Comparison of ENCODE assay signal across 1 cellular context in the genomic region with DNA sequence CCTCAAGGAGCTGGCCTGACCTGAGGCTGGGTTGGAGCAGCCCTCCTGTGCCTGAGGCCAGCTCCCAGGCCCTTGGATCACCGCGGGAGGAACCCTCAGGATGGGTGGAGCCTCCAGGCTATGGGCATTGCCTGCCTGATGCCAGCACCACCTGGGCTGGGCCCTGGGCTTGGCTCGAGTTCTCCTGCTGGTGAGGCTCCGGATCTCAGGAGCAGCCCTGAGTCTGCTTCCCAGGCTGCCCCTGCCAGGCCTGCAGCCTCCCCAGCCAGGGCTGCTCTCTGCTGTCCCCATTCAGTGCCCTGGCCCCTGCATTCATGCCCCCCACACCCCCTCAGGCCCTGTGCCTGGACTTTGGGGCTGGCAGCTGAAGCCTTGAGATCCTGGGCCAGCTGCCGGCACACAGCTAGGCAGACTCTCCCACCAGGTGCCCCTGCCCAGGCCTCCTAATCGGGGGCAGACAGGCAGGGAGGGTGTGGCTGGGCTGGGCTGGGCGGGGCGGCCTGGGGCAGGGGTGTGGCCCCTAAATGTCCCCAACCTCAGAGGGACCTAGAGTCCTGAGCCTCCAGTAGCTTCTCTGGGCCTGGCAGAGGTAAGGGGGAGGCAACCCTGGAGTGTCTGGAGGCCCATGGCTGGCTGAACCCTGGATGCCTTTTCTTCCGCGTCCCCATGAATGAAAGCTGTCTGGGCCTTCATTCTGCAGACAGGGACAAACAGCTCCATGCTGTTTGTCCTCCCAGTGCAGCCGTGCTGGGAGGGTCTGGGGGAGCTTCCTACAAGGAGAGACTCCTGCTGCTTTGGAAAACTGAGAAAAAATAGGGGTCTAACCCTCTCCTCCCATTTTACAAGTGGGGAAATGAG.
TF ChIP-seq lines count a peak whose summit lies in the region.

No MANE protein-coding gene starts in this region.

TF ChIP-seq in HCT116, 20 proteins besides CTCF, POLR2A, EP300 and RAD21 (continued from another document):
- TF ChIP-seq, protein P1, sequence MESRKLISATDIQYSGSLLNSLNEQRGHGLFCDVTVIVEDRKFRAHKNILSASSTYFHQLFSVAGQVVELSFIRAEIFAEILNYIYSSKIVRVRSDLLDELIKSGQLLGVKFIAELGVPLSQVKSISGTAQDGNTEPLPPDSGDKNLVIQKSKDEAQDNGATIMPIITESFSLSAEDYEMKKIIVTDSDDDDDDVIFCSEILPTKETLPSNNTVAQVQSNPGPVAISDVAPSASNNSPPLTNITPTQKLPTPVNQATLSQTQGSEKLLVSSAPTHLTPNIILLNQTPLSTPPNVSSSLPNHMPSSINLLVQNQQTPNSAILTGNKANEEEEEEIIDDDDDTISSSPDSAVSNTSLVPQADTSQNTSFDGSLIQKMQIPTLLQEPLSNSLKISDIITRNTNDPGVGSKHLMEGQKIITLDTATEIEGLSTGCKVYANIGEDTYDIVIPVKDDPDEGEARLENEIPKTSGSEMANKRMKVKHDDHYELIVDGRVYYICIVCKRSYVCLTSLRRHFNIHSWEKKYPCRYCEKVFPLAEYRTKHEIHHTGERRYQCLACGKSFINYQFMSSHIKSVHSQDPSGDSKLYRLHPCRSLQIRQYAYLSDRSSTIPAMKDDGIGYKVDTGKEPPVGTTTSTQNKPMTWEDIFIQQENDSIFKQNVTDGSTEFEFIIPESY (IDR thresholded peaks at IDR 0.05; ENCODE audit: extremely low read depth, insufficient replicate concordance, low read length): no peak
- TF ChIP-seq JUND (IDR thresholded peaks at IDR 0.05) (no peak), EGR1 (IDR thresholded peaks at IDR 0.05; ENCODE audit: low read depth) (no peak), SIN3A (IDR thresholded peaks at IDR 0.05; ENCODE audit: low read depth) (no peak), EZH2 (IDR thresholded peaks at IDR 0.05) (no peak), TCF7L2 (IDR thresholded peaks at IDR 0.05; ENCODE audit: borderline replicate concordance, extremely low read depth, insufficient read depth, insufficient read length) (no peak), YY1 (IDR thresholded peaks at IDR 0.05; ENCODE audit: extremely low read depth, insufficient replicate concordance, low read depth, low read length) (no peak), SRF (IDR thresholded peaks at IDR 0.05; ENCODE audit: low read depth) (no peak), POLR2AphosphoS5 (IDR thresholded peaks at IDR 0.05; ENCODE audit: low read depth, low read length) (no peak), CBX3 (IDR thresholded peaks at IDR 0.05; ENCODE audit: low read depth) (no peak), CEBPB (IDR thresholded peaks at IDR 0.05; ENCODE audit: low read depth) (no peak), SP1 (IDR thresholded peaks at IDR 0.05; ENCODE audit: low read depth) (no peak), EZH2phosphoT487 (IDR thresholded peaks at IDR 0.05; ENCODE audit: borderline replicate concordance) (no peak), ZNF274 (IDR thresholded peaks at IDR 0.05; ENCODE audit: low read depth, low read length) (no peak), FOSL1 (IDR thresholded peaks at IDR 0.05; ENCODE audit: low read depth) (no peak), ELF1 (IDR thresholded peaks at IDR 0.05; ENCODE audit: borderline replicate concordance, low read depth) (no peak)
- TF ChIP-seq, protein P2, sequence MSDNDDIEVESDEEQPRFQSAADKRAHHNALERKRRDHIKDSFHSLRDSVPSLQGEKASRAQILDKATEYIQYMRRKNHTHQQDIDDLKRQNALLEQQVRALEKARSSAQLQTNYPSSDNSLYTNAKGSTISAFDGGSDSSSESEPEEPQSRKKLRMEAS (IDR thresholded peaks at IDR 0.05): no peak
- TF ChIP-seq, protein P3, sequence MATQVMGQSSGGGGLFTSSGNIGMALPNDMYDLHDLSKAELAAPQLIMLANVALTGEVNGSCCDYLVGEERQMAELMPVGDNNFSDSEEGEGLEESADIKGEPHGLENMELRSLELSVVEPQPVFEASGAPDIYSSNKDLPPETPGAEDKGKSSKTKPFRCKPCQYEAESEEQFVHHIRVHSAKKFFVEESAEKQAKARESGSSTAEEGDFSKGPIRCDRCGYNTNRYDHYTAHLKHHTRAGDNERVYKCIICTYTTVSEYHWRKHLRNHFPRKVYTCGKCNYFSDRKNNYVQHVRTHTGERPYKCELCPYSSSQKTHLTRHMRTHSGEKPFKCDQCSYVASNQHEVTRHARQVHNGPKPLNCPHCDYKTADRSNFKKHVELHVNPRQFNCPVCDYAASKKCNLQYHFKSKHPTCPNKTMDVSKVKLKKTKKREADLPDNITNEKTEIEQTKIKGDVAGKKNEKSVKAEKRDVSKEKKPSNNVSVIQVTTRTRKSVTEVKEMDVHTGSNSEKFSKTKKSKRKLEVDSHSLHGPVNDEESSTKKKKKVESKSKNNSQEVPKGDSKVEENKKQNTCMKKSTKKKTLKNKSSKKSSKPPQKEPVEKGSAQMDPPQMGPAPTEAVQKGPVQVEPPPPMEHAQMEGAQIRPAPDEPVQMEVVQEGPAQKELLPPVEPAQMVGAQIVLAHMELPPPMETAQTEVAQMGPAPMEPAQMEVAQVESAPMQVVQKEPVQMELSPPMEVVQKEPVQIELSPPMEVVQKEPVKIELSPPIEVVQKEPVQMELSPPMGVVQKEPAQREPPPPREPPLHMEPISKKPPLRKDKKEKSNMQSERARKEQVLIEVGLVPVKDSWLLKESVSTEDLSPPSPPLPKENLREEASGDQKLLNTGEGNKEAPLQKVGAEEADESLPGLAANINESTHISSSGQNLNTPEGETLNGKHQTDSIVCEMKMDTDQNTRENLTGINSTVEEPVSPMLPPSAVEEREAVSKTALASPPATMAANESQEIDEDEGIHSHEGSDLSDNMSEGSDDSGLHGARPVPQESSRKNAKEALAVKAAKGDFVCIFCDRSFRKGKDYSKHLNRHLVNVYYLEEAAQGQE (IDR thresholded peaks at IDR 0.05; ENCODE audit: low read depth): no peak
